12 cellular contexts compared by ENCODE assay signal in the genomic region with DNA sequence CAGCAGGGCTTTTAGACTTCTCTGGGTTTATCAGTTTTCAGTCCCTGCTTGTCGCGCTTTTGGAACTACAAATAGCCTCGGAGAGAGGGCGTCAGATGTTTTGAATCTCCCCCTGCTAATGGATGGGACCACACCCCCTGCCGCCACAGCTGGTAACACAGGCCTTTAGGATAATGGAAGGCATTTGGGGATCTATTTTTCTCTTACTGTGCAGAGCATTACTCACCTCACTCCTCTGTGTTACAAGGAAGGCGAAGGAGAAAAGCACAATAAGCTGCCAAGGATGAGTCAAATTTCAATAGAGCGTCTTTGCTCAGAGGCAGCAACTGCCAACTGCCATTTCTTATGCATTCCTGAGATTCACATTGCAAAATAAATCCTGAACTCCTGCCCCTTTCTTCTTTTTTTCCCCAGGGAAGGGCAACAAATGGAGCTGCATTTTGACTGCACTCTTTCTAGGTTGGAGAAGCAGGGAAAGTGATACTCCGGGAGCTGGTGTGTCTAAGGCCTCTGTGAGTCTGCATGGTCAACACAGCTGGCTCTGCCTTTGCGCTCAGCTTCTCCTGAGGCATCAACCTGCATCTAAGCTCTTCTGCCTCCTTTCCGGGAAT. TPM values are rescaled to one million over a fixed set of nuclear protein-coding genes. Genes with fewer than 3 reads are reported as not detected.
DNase-seq lines count a peak whose midpoint lies in the region; ATAC-seq, FAIRE-seq and TF ChIP-seq lines count a peak whose summit lies in the region.
"Had no signal": no experiment of that assay in that cellular context is flagged by ENCODE, and none has a peak within 500 bp of the region (broad histone marks: within the 10 kb centered on the region; RNA-seq: fewer than 3 reads in every experiment).

No MANE protein-coding gene starts in this region.

- H3K4me3 ChIP-seq in neuronal stem cell (ENCODE audit: low read length in 2 of 2) (no peak overlapping the region), OCI-LY7 (ENCODE audit: low read depth, low read length, poor library complexity, severe bottlenecking) (no peak overlapping the region)
- H3K4me3 ChIP-seq: upper lobe of left lung had no signal

- no peak for FAIRE-seq in D721Med (lab: Jason Lieb, UNC)

- H3K4me1 ChIP-seq in neuronal stem cell (ENCODE audit: control insufficient read depth in 2 of 2, insufficient read depth in 1 of 2, low read depth in 1 of 2, low read length in 2 of 2) = peaks cover 14 to 15% of the 10 kb centered on the region in 2 donors
- peaks cover 14% of the 10 kb centered on the region for H3K4me1 ChIP-seq in OCI-LY7 (ENCODE audit: insufficient read depth, low read length, poor library complexity, severe bottlenecking)

- TF ChIP-seq POLR2A in GM18505 (IDR thresholded peaks at IDR 0.05; ENCODE audit: borderline replicate concordance, extremely low read depth, insufficient read depth, insufficient read length) = no peak

- ATAC-seq in GM18505 (IDR thresholded peaks at IDR 0.05; ENCODE audit: unreplicated experiment) = no peak

- H4K91ac ChIP-seq in neuronal stem cell (ENCODE audit: low read depth, low read length, poor library complexity) = no peak overlapping the region

- in situ Hi-C loops in G401 (cut with HindIII; ENCODE audit: low sequenced_read_pairs) = no loop called here

- POLR2A ChIA-PET in OCI-LY7 (lab: Charles Lee) = interaction anchor here (1.4 to 3.5 kb wide), 2 partner anchors 7 to 209 kb away, joined by 3 to 10 read pairs; no protein-coding TSS in a partner anchor

- no TSS peak for BruUV-seq in OCI-LY7 (replicated peaks; lab: Mats Ljungman, UMichigan)

- H2BK12ac ChIP-seq in neuronal stem cell (ENCODE audit: low read length) = no peak overlapping the region

- H2AK5ac ChIP-seq in neuronal stem cell (ENCODE audit: low read depth, low read length) = no peak overlapping the region

- H3K4me2 ChIP-seq in neuronal stem cell (ENCODE audit: insufficient read depth, low read length, poor library complexity, severe bottlenecking) (no peak overlapping the region), OCI-LY7 (ENCODE audit: low read length) (no peak overlapping the region)

- no peaks in the 10 kb centered on the region for H3K9me2 ChIP-seq in OCI-LY7 (ENCODE audit: insufficient read depth, low read length)

- no peaks in the 10 kb centered on the region for H3K79me2 ChIP-seq in OCI-LY7 (ENCODE audit: insufficient read depth, low read depth, low read length)

- no peaks in the 10 kb centered on the region for H4K20me1 ChIP-seq in OCI-LY7 (ENCODE audit: insufficient read depth, low read length)

- H2AFZ ChIP-seq in neuronal stem cell (ENCODE audit: low read length) = peak overlapping the region; percentile 59
- H2AFZ ChIP-seq in OCI-LY7 (ENCODE audit: low read length) = no peak overlapping the region

- no peak overlapping the region for H3K9ac ChIP-seq in neuronal stem cell (ENCODE audit: low read depth, low read length, poor library complexity)

- no peak overlapping the region for H3K14ac ChIP-seq in neuronal stem cell (ENCODE audit: low read length)

- H3K27me3 ChIP-seq in neuronal stem cell (ENCODE audit: control insufficient read depth in 3 of 3, insufficient read depth in 3 of 3, low read depth in 1 of 3, low read length in 3 of 3) = peaks cover 0 to 4% (median 0%) of the 10 kb centered on the region in 3 experiments
- H3K27me3 ChIP-seq: upper lobe of left lung had no signal

- H3K18ac ChIP-seq in neuronal stem cell (ENCODE audit: low read length) = no peak overlapping the region

- intact Hi-C loops in OCI-LY7 (cut with micrococcal nuclease; ENCODE audit: unreplicated experiment) = no loop called here

- CTCF ChIA-PET in OCI-LY7 (lab: Charles Lee; ENCODE audit: unreplicated experiment) = no interaction called here

- no peak overlapping the region for H3K23ac ChIP-seq in neuronal stem cell (ENCODE audit: low read depth, low read length, poor library complexity)

- H3K4ac ChIP-seq in neuronal stem cell (ENCODE audit: low read length) = no peak overlapping the region

- H2BK15ac ChIP-seq in neuronal stem cell (ENCODE audit: low read length) = no peak overlapping the region

- H4K8ac ChIP-seq in neuronal stem cell (ENCODE audit: low read depth, low read length) = no peak overlapping the region

- no CpG with 5 or more reads among the region's 10 CpGs for WGBS in neuronal stem cell (ENCODE audit: extremely low coverage in 2 of 2, insufficient read length in 2 of 2, insufficient replicate concordance in 1 of 2), 2 donors

- H3K9me3 ChIP-seq in neuronal stem cell (replicated peaks in 1 of 2; ENCODE audit: control insufficient read depth in 2 of 2, insufficient read depth in 1 of 2, low read depth in 1 of 2, low read length in 2 of 2) (no peaks in the 10 kb centered on the region), OCI-LY7 (ENCODE audit: low read length) (no peaks in the 10 kb centered on the region)

- no peaks in the 10 kb centered on the region for H3K79me1 ChIP-seq in neuronal stem cell (ENCODE audit: low read depth, low read length)

- peak; percentile 49 for DNase-seq in G401 (ENCODE audit: low spot score)
- peak; percentile 23 for DNase-seq in NCI-H2171 (lab: John Stamatoyannopoulos, UW)
- DNase-seq in ecto neural progenitor cell (ENCODE audit: low spot score) = peak; percentile 60
- DNase-seq in neuronal stem cell (ENCODE audit: low spot score) = peak; percentile 58
- DNase-seq in D721Med (ENCODE audit: insufficient read length, low spot score) = no peak
- DNase-seq in OCI-LY7 (ENCODE audit: low spot score) = no peak
- DNase-seq in activated CD4-positive, CD25-positive, alpha-beta regulatory T cell treated with anti-CD3 and anti-CD28 coated beads, Interleukin-2, amount 50 U/mL, for 72 hours = no peak
- DNase-seq: activated gamma-delta T cell, naive B cell, NCI-H2029 treated with DMSO at 0.1 percent for 48 hours, upper lobe of left lung had no signal

- no peak overlapping the region for H2BK5ac ChIP-seq in neuronal stem cell (ENCODE audit: low read length)

- TF ChIP-seq CTCF in D721Med (IDR thresholded peaks at IDR 0.05; ENCODE audit: insufficient read depth, missing control alignments) (no peak), OCI-LY7 (conservative IDR thresholded peaks at IDR 0.05; ENCODE audit: low read length) (no peak)

- H3K36me3 ChIP-seq in neuronal stem cell (replicated peaks in 1 of 2; ENCODE audit: control insufficient read depth in 2 of 2, insufficient read depth in 2 of 2, low read length in 2 of 2) (no peaks in the 10 kb centered on the region), OCI-LY7 (ENCODE audit: insufficient read depth, low read length) (no peaks in the 10 kb centered on the region)
- H3K36me3 ChIP-seq: upper lobe of left lung had no signal

- H2BK120ac ChIP-seq in neuronal stem cell (ENCODE audit: low read depth, low read length) = no peak overlapping the region

- peak overlapping the region; percentile 65 for H3K27ac ChIP-seq in neuronal stem cell (replicated peaks; ENCODE audit: low read length)
- no peak overlapping the region for H3K27ac ChIP-seq in OCI-LY7 (ENCODE audit: low read depth, low read length, poor library complexity, severe bottlenecking)
- H3K27ac ChIP-seq: upper lobe of left lung had no signal

RNA-seq across cellular contexts. Expression of gene SMNDC1, which starts 31.5 kb away (rescaled TPM):
- total RNA-seq in G401 (2014; rRNA removed; shearing (Covaris generic)) = 11.1 and 13.5 TPM in 2 replicates
- 35.7 TPM for polyA plus RNA-seq in neuronal stem cell (2013, experiment 1 of 2)
- polyA plus RNA-seq in neuronal stem cell (2013, experiment 2 of 2) = 37.9 TPM
- 8.1 and 10.0 TPM in 2 replicates for total RNA-seq in OCI-LY7 (2014; rRNA removed; shearing (Covaris generic))
- total RNA-seq in OCI-LY7 (2022) = 51.7 and 52.4 TPM in 2 replicates

Comparison
In these comparisons a context has a peak if more than half of its experiments do, and no peak if none do; other contexts are left out.
1. DNase-seq: peak in G401 (single experiment), NCI-H2171 (single experiment), ecto neural progenitor cell (single experiment) and neuronal stem cell (single experiment); none in D721Med (single experiment), OCI-LY7 (single experiment) and activated CD4-positive, CD25-positive, alpha-beta regulatory T cell treated with anti-CD3 and anti-CD28 coated beads, Interleukin-2, amount 50 U/mL, for 72 hours (single experiment).